21 cellular contexts compared by ENCODE assay signal in genomic region chr5:16834029-16834428, GRCh38.
"Had no signal": no experiment of that assay in that cellular context is flagged by ENCODE, and none has a peak within 500 bp of the region (broad histone marks: within the 10 kb centered on the region; RNA-seq: fewer than 3 reads in every experiment).

No MANE protein-coding gene starts in this region.

- ATAC-seq: left lobe of liver; mucosa of descending colon; naive thymus-derived CD8-positive, alpha-beta T cell; stimulated activated naive B cell treated with anti-CD40 and anti-IgM and Interleukin-4, amounts not matched to agents 10 μg/mL and 1 μg/mL and 100 μg/mL, for 72 hours; stimulated activated naive CD8-positive, alpha-beta T cell treated with anti-CD3 and anti-CD28 coated beads, Interleukin-15, amount 100 ng/mL, for 72 hours had no signal

- H3K4me3 Mint-ChIP-seq: naive thymus-derived CD8-positive, alpha-beta T cell; neural crest cell; stimulated activated naive B cell treated with anti-CD40 and anti-IgM and Interleukin-4, amounts not matched to agents 10 μg/mL and 1 μg/mL and 100 μg/mL, for 72 hours; stimulated activated naive CD8-positive, alpha-beta T cell treated with anti-CD3 and anti-CD28 coated beads, Interleukin-15, amount 100 ng/mL, for 72 hours had no signal

- H3K9me3 Mint-ChIP-seq: stimulated activated naive CD8-positive, alpha-beta T cell treated with anti-CD3 and anti-CD28 coated beads, Interleukin-15, amount 100 ng/mL, for 72 hours had no signal

- H3K27ac ChIP-seq: colonic mucosa, right atrium auricular region, sigmoid colon, skin epidermis, testis, tibial nerve had no signal

- H3K9me3 ChIP-seq: colonic mucosa, mucosa of descending colon, right atrium auricular region, sigmoid colon, testis, tibial nerve had no signal

- H3K4me1 Mint-ChIP-seq: naive thymus-derived CD8-positive, alpha-beta T cell; stimulated activated naive B cell treated with anti-CD40 and anti-IgM and Interleukin-4, amounts not matched to agents 10 μg/mL and 1 μg/mL and 100 μg/mL, for 72 hours; stimulated activated naive CD8-positive, alpha-beta T cell treated with anti-CD3 and anti-CD28 coated beads, Interleukin-15, amount 100 ng/mL, for 72 hours had no signal

- H3K27me3 ChIP-seq: colonic mucosa, right atrium auricular region, sigmoid colon, testis, tibial nerve had no signal

- H3K36me3 ChIP-seq: colonic mucosa, right atrium auricular region, sigmoid colon, tibial nerve had no signal

- H3K36me3 Mint-ChIP-seq: naive thymus-derived CD8-positive, alpha-beta T cell; stimulated activated naive B cell treated with anti-CD40 and anti-IgM and Interleukin-4, amounts not matched to agents 10 μg/mL and 1 μg/mL and 100 μg/mL, for 72 hours had no signal

- H3K27ac Mint-ChIP-seq: naive thymus-derived CD8-positive, alpha-beta T cell; stimulated activated naive B cell treated with anti-CD40 and anti-IgM and Interleukin-4, amounts not matched to agents 10 μg/mL and 1 μg/mL and 100 μg/mL, for 72 hours; stimulated activated naive CD8-positive, alpha-beta T cell treated with anti-CD3 and anti-CD28 coated beads, Interleukin-15, amount 100 ng/mL, for 72 hours had no signal

- H3K4me3 ChIP-seq: colonic mucosa, mucosa of descending colon, right atrium auricular region, sigmoid colon, skin epidermis, testis, tibial nerve had no signal

- H3K4me1 ChIP-seq: colonic mucosa, right atrium auricular region, sigmoid colon, testis, tibial nerve had no signal

- DNase-seq: colonic mucosa; dermis blood vessel endothelial cell; erythroblast; foreskin melanocyte; head of caudate nucleus; hippocampal formation; kidney glomerular epithelial cell; mammary epithelial cell; mucosa of descending colon; naive thymus-derived CD8-positive, alpha-beta T cell; sigmoid colon; stimulated activated CD4-positive, alpha-beta T cell treated with anti-CD3 and anti-CD28 coated beads, Interleukin-2, amount 100 ng/mL, for 24 hours; stimulated activated CD4-positive, alpha-beta T cell treated with anti-CD3 and anti-CD28 coated beads, Interleukin-4, amount 100 ng/mL, for 4 hours; stimulated activated naive B cell treated with anti-CD40 and anti-IgM and Interleukin-4, amounts not matched to agents 10 μg/mL and 1 μg/mL and 100 μg/mL, for 72 hours; stimulated activated naive CD8-positive, alpha-beta T cell treated with anti-CD3 and anti-CD28 coated beads, Interleukin-15, amount 100 ng/mL, for 72 hours; testis had no signal
